Comparison of ENCODE assay signal across 9 cellular contexts in the genomic region with DNA sequence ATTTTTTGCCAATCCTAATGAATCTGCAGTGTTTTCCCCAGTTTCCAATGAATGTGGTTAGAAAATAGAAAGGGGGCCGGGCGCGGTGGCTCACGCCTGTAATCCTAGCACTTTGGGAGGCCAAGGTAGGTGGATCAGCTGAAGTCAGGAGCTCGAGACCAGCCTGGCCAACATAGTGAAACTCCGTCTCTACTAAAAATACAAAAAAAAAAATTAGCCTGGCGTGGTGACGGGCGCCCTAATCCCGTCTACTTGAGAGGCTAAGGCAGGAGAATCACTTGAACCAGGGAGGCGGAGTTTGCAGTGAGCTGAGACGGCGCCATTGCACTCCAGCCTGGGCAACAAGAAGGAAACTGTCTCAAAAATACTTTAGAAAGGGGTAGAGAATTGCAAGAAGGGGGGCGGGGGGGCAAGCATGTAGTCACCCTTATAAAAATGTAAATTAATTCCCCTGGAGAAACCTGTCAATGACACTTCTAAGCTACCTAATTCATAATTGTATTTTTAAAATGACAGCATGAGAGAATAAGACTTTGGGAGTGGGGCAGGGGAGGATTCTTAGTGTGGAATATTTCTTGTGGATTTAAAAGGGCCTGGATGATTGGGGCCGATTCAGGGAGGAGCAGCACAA. TPM values are rescaled to one million over a fixed set of nuclear protein-coding genes. Genes with fewer than 3 reads are reported as not detected.
A peak's percentile ranks its signal among the peaks of the same experiment; 100 is the strongest.
DNase-seq lines count a peak whose midpoint lies in the region; ATAC-seq, FAIRE-seq and TF ChIP-seq lines count a peak whose summit lies in the region.
"Had no signal": no experiment of that assay in that cellular context is flagged by ENCODE, and none has a peak within 500 bp of the region (broad histone marks: within the 10 kb centered on the region; RNA-seq: fewer than 3 reads in every experiment).

No MANE protein-coding gene starts in this region.

- DNase-seq in A673 (ENCODE audit: low spot score) (peak; percentile 24), HFF-Myc (ENCODE audit: extremely low read depth, low read depth) (no peak), K562 (ENCODE audit: extremely low read depth in 1 of 4, low spot score in 3 of 4) (peak in 1 of 4 experiments; percentile 16), cerebellar nuclear complex (lab: John Stamatoyannopoulos, UW) (no peak), NOMO-1 treated with DMSO at 0.1 percent for 48 hours (lab: John Stamatoyannopoulos, UW; ENCODE audit: unreplicated experiment) (no peak), C1 segment of cervical spinal cord (lab: John Stamatoyannopoulos, UW) (no peak)
- DNase-seq: stimulated activated CD4-positive, alpha-beta T cell treated with anti-CD3 and anti-CD28 coated beads, Interleukin-4, amount 100 ng/mL, for 24 hours had no signal

- POLR2A ChIA-PET in A673 (lab: Charles Lee; ENCODE audit: low non-redundant PET) = interaction anchor here (0.6 kb wide), 1 partner anchor 34 kb away, joined by 3 read pairs; no protein-coding TSS in a partner anchor
- POLR2A ChIA-PET in K562 (lab: Yijun Ruan, JAX) = interaction anchor here (0.6 to 5.4 kb wide), 8 partner anchors 11 to 224 kb away, joined by 3 to 31 read pairs (median 4); partner anchors contain the start of genes MGAT2, POLE2 and RPL36AL

- ATAC-seq in K562 (peak; percentile 4; the same call in 1 of the 3 replicates), HG03432 (IDR thresholded peaks at IDR 0.05; ENCODE audit: unreplicated experiment) (no peak)

- no peaks in the 10 kb centered on the region for H3K9me3 ChIP-seq in A673 (ENCODE audit: low read depth, low read length, poor library complexity, severe bottlenecking)
- H3K9me3 ChIP-seq in K562 (replicated peaks; ENCODE audit: control insufficient read depth, insufficient read depth, low read depth, low read length) = no peaks in the 10 kb centered on the region
- no peaks in the 10 kb centered on the region for H3K9me3 ChIP-seq in mesodermal cell (ENCODE audit: control insufficient read depth, low read length)

- H3K27ac ChIP-seq in A673 (ENCODE audit: low read depth, low read length, poor library complexity, severe bottlenecking) (peak overlapping the region; percentile 98), K562 (ENCODE audit: extremely low read depth, low read depth, low read length) (peak overlapping the region; percentile 99), mesodermal cell (ENCODE audit: low read depth, low read length, severe bottlenecking) (peak overlapping the region; percentile 98)

- no peak for TF ChIP-seq CTCF in A673 (conservative IDR thresholded peaks at IDR 0.05; ENCODE audit: low read depth, low read length)
- no peak for TF ChIP-seq CTCF in HFF-Myc (IDR thresholded peaks at IDR 0.05; ENCODE audit: low read depth, low read length, missing control alignments)
- no peak for TF ChIP-seq CTCF in K562 (IDR thresholded peaks at IDR 0.05 in 2 of 3, conservative IDR thresholded peaks at IDR 0.05 in 1 of 3; ENCODE audit: insufficient read depth in 2 of 3, low read depth in 1 of 3, low read length in 3 of 3)

- H4K20me1 ChIP-seq in K562 (replicated peaks; ENCODE audit: control insufficient read depth, insufficient read depth, low read length) = no peaks in the 10 kb centered on the region

- FAIRE-seq in K562 (lab: Jason Lieb, UNC) = no peak

- intact Hi-C loops in A673 (cut with micrococcal nuclease; ENCODE audit: unreplicated experiment) = loop anchor here (2.0 kb wide), 2 partner anchors 77 to 135 kb away; partner anchors contain the start of genes DNAAF2 and KLHDC1
- intact Hi-C loops in K562 (cut with micrococcal nuclease) = loop anchor here (2.0 to 5.0 kb wide), 2 partner anchors 79 to 137 kb away; no protein-coding TSS in a partner anchor

- H3K79me2 ChIP-seq in K562 (ENCODE audit: control insufficient read depth, insufficient read depth, low read length) = peaks cover 32% of the 10 kb centered on the region

- no peaks in the 10 kb centered on the region for H3K27me3 ChIP-seq in A673 (replicated peaks; ENCODE audit: insufficient read depth, low read depth, low read length, poor library complexity)
- H3K27me3 ChIP-seq in K562 (ENCODE audit: control insufficient read depth in 2 of 2, insufficient read depth in 2 of 2, low read length in 2 of 2) = no peaks in the 10 kb centered on the region

- H3K4me3 ChIP-seq in A673 (ENCODE audit: low read depth, low read length, poor library complexity, severe bottlenecking) (peak overlapping the region; percentile 99), HFF-Myc (replicated peaks; ENCODE audit: low read depth, low read length) (peak overlapping the region; percentile 90), K562 (peak overlapping the region; percentile 93), mesodermal cell (ENCODE audit: extremely low read depth, insufficient read depth, low read length, poor library complexity, severe bottlenecking) (peak overlapping the region; percentile 93)

- TF ChIP-seq POLR2A in K562 (conservative IDR thresholded peaks at IDR 0.05) = no peak

- H3K9ac ChIP-seq in K562 (ENCODE audit: insufficient read depth in 1 of 2, low read depth in 2 of 2, low read length in 2 of 2) = peak overlapping the region; percentile 79 to 94; a peak in 3 of 4 replicates

- TF ChIP-seq RAD21 in K562 (CRISPR knock-in tag; conservative IDR thresholded peaks at IDR 0.05 in 1 of 2, IDR thresholded peaks at IDR 0.05 in 1 of 2) = no peak

- peaks cover 10% of the 10 kb centered on the region for H3K36me3 ChIP-seq in A673 (ENCODE audit: insufficient read depth, low read length, poor library complexity, severe bottlenecking)
- H3K36me3 ChIP-seq in K562 (ENCODE audit: control insufficient read depth, insufficient read depth, low read length) = peaks cover under 1% of the 10 kb centered on the region; the same call in 2 of the 3 replicates
- H3K36me3 ChIP-seq in mesodermal cell (ENCODE audit: control insufficient read depth, insufficient read depth, low read length) = peaks cover 31% of the 10 kb centered on the region

- CTCF ChIA-PET in A673 (lab: Charles Lee) (interaction anchor here (0.6 to 1.2 kb wide), 2 partner anchors 84 to 136 kb away, joined by 3 read pairs; no protein-coding TSS in a partner anchor), K562 (lab: Yijun Ruan, JAX; ENCODE audit: low intra/inter-chr PET ratio) (no interaction called here)

- 5% methylated on average over 12 of the region's 15 CpGs for WGBS in K562 (ENCODE audit: insufficient coverage, low coverage, missing lambda C conversion rate)
- 90 to 94% methylated on average over 5 to 12 of the region's 15 CpGs for WGBS in mesodermal cell (ENCODE audit: insufficient coverage in 2 of 2), 2 experiments

- TF ChIP-seq EP300 in K562 (IDR thresholded peaks at IDR 0.05; ENCODE audit: low read length) = no peak

- no peaks in the 10 kb centered on the region for H3K4me1 ChIP-seq in A673 (ENCODE audit: insufficient read depth, low read length, poor library complexity, severe bottlenecking)
- H3K4me1 ChIP-seq in K562 (replicated peaks in 1 of 2; ENCODE audit: control insufficient read depth in 2 of 2, insufficient read depth in 2 of 2, low read length in 2 of 2) = peaks cover 17 to 20% of the 10 kb centered on the region in 2 experiments; a peak in 4 of 5 replicates
- H3K4me1 ChIP-seq in mesodermal cell (ENCODE audit: control insufficient read depth, insufficient read depth, low read length, poor library complexity, severe bottlenecking) = peaks cover 14% of the 10 kb centered on the region

- no peaks in the 10 kb centered on the region for H3K9me1 ChIP-seq in K562 (ENCODE audit: control insufficient read depth, insufficient read depth, low read length)

- in situ Hi-C loops in K562 (cut with MboI) = loop anchor here (5.0 kb wide), 1 partner anchor 82 kb away; the partner anchor contains the start of gene POLE2

- H3K4me2 ChIP-seq in K562 (ENCODE audit: insufficient read depth, low read length) = peak overlapping the region; percentile 95

- BruUV-seq in A673 (replicated peaks; lab: Mats Ljungman, UMichigan) = no TSS peak
- BruUV-seq in K562 (replicated peaks; lab: Mats Ljungman, UMichigan) = no TSS peak

- H2AFZ ChIP-seq in K562 (ENCODE audit: low read depth, low read length) = no peak overlapping the region

TF ChIP-seq in K562, 482 proteins besides CTCF, POLR2A, EP300 and RAD21 (continues in another document):
- TF ChIP-seq, protein P1, sequence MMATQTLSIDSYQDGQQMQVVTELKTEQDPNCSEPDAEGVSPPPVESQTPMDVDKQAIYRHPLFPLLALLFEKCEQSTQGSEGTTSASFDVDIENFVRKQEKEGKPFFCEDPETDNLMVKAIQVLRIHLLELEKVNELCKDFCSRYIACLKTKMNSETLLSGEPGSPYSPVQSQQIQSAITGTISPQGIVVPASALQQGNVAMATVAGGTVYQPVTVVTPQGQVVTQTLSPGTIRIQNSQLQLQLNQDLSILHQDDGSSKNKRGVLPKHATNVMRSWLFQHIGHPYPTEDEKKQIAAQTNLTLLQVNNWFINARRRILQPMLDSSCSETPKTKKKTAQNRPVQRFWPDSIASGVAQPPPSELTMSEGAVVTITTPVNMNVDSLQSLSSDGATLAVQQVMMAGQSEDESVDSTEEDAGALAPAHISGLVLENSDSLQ (IDR thresholded peaks at IDR 0.05) = peak; percentile 25; the same call in 1 of the 2 replicates
- TF ChIP-seq IFI16 (CRISPR knock-in tag; IDR thresholded peaks at IDR 0.05) (no peak), TAL1 (IDR thresholded peaks at IDR 0.05) (no peak)

RNA-seq across cellular contexts. Expression of gene KLHDC2, which starts 1.7 kb away (rescaled TPM):
- total RNA-seq in A673 (2021) = 34.0 and 39.6 TPM in 2 replicates
- total RNA-seq in K562 (2011; cell fraction: chromatin; rRNA removed; ENCODE audit: low replicate concordance) = 43.7 and 68.5 TPM in 2 replicates
- 29.3 and 31.5 TPM in 2 replicates for total RNA-seq in K562 (2011; cell fraction: nucleolus; rRNA removed)
- total RNA-seq in K562 (2011; cell fraction: nucleoplasm; rRNA removed) = 42.7 and 49.5 TPM in 2 replicates
- total RNA-seq in K562 (2014; rRNA removed) = 29.9 and 31.2 TPM in 2 replicates
- 24.7 and 25.0 TPM in 2 replicates for total RNA-seq in K562 (2014; rRNA removed; fragmentation: Illumina TruSeq; extraction: Trizol)
- 19.0 and 19.7 TPM in 2 replicates for total RNA-seq in K562 (2015; rRNA removed; fragmentation: Illumina TruSeq; extraction: Trizol)
- 19.3 and 20.5 TPM in 2 replicates for total RNA-seq in K562 (2021)
- 41.7 and 49.8 TPM in 2 replicates for polyA plus RNA-seq in K562 (2011; rRNA removed)
- 12.0 and 16.3 TPM in 2 replicates for polyA plus RNA-seq in K562 (2011; cell fraction: cytosol; rRNA removed)
- polyA plus RNA-seq in K562 (2011; cell fraction: nucleus; rRNA removed) = 44.3 and 131 TPM in 2 replicates
- polyA plus RNA-seq in K562 (2012) = 16.8 and 28.6 TPM in 2 replicates
- 15.8 and 20.0 TPM in 2 replicates for polyA plus RNA-seq in K562 (2014; fragmentation: Illumina TruSeq; extraction: Trizol)
- 1 to 10 TPM; 6.3 to 7.8 TPM for polyA plus RNA-seq in K562 (2014; fragmentation: Nextera tagmentation; extraction: Ambion mirVana)
- 26.3 and 26.7 TPM in 2 replicates for polyA plus RNA-seq in K562 (2014; rRNA removed)
- 40.5 and 41.9 TPM in 2 replicates for polyA minus RNA-seq in K562 (2011; rRNA and poly(A)+ RNA removed)
- 11.3 and 14.1 TPM in 2 replicates for polyA minus RNA-seq in K562 (2011; cell fraction: cytosol; rRNA and poly(A)+ RNA removed)
- 24.1 and 38.7 TPM in 2 replicates for polyA minus RNA-seq in K562 (2011; cell fraction: nucleus; rRNA and poly(A)+ RNA removed)
- polyA plus RNA-seq in mesodermal cell (2013, experiment 1 of 2) = 86.1 TPM
- 92.5 TPM for polyA plus RNA-seq in mesodermal cell (2013, experiment 2 of 2)
